8 cellular contexts compared by ENCODE assay signal in genomic region chr5:157761690-157762611, GRCh38. TPM values are rescaled to one million over a fixed set of nuclear protein-coding genes. Genes with fewer than 3 reads are reported as not detected.
DNase-seq lines count a peak whose midpoint lies in the region; ATAC-seq lines count a peak whose summit lies in the region.

No MANE protein-coding gene starts in this region.

- DNase-seq in COLO829 (ENCODE audit: low spot score) (peak; percentile 49), NCI-H345 treated with DMSO at 0.1 percent for 48 hours (lab: John Stamatoyannopoulos, UW; ENCODE audit: unreplicated experiment) (peak; percentile 78), left cardiac atrium (no peak), pulmonary artery endothelial cell (ENCODE audit: low read depth, low spot score) (peak; percentile 39)
- DNase-seq in activated CD8-positive, alpha-beta T cell treated with anti-CD3 and anti-CD28 coated beads, Interleukin-2, amount 10 ng/mL, durations not matched to agents 7 days and 5 days = peak; percentile 53

- intact Hi-C loops in left cardiac atrium (cut with DNase I) = loop anchor here in 1 of 2 donors (5.0 kb wide), 1 partner anchor 1370 kb away; no protein-coding TSS in a partner anchor

- CTCF ChIA-PET in activated CD8-positive, alpha-beta T cell treated with anti-CD3 and anti-CD28 coated beads, Interleukin-2, amount 10 ng/mL, durations not matched to agents 7 days and 5 days (lab: Charles Lee) = interaction anchor here (0.7 to 8.7 kb wide), 19 partner anchors 8 to 313 kb away, joined by 3 to 41 read pairs (median 5); partner anchors contain the start of gene LSM11

- H3K27ac Mint-ChIP-seq in activated CD8-positive, alpha-beta T cell treated with anti-CD3 and anti-CD28 coated beads, Interleukin-2, amount 10 ng/mL, durations not matched to agents 7 days and 5 days = no peak overlapping the region

- POLR2A ChIA-PET in activated CD8-positive, alpha-beta T cell treated with anti-CD3 and anti-CD28 coated beads, Interleukin-2, amount 10 ng/mL, durations not matched to agents 7 days and 5 days (lab: Charles Lee) = no interaction called here

- no peaks in the 10 kb centered on the region for H3K27me3 Mint-ChIP-seq in activated CD8-positive, alpha-beta T cell treated with anti-CD3 and anti-CD28 coated beads, Interleukin-2, amount 10 ng/mL, durations not matched to agents 7 days and 5 days (ENCODE audit: low read depth)

- H3K36me3 Mint-ChIP-seq in activated CD8-positive, alpha-beta T cell treated with anti-CD3 and anti-CD28 coated beads, Interleukin-2, amount 10 ng/mL, durations not matched to agents 7 days and 5 days (ENCODE audit: low read depth) = no peaks in the 10 kb centered on the region

- H3K9me3 Mint-ChIP-seq in activated CD8-positive, alpha-beta T cell treated with anti-CD3 and anti-CD28 coated beads, Interleukin-2, amount 10 ng/mL, durations not matched to agents 7 days and 5 days (ENCODE audit: insufficient read depth) = no peaks in the 10 kb centered on the region

- H3K4me1 Mint-ChIP-seq in activated CD8-positive, alpha-beta T cell treated with anti-CD3 and anti-CD28 coated beads, Interleukin-2, amount 10 ng/mL, durations not matched to agents 7 days and 5 days (ENCODE audit: low read depth) = no peaks in the 10 kb centered on the region

- ATAC-seq in GM18520 (IDR thresholded peaks at IDR 0.05; ENCODE audit: unreplicated experiment) (peak; percentile 62), HG03103 (IDR thresholded peaks at IDR 0.05; ENCODE audit: low read depth, unreplicated experiment) (peak; percentile 79), left cardiac atrium (peak; percentile 78 to 86), HG02970 (IDR thresholded peaks at IDR 0.05; ENCODE audit: low FRiP score, unreplicated experiment) (no peak)
- ATAC-seq in activated CD8-positive, alpha-beta T cell treated with anti-CD3 and anti-CD28 coated beads, Interleukin-2, amount 10 ng/mL, durations not matched to agents 7 days and 5 days = peak; percentile 90

- no peak overlapping the region for H3K4me3 Mint-ChIP-seq in activated CD8-positive, alpha-beta T cell treated with anti-CD3 and anti-CD28 coated beads, Interleukin-2, amount 10 ng/mL, durations not matched to agents 7 days and 5 days

RNA-seq across cellular contexts. Expression of gene LSM11, which starts 18.4 kb away (rescaled TPM):
- 1 to 10 TPM; 5.7 to 5.8 TPM for total RNA-seq in activated CD8-positive, alpha-beta T cell treated with anti-CD3 and anti-CD28 coated beads, Interleukin-2, amount 10 ng/mL, durations not matched to agents 7 days and 5 days
- 1 to 10 TPM; 2.2 to 2.8 TPM for total RNA-seq in left cardiac atrium
- 9.9 and 12.1 TPM in 2 replicates for total RNA-seq in pulmonary artery endothelial cell

RNA-seq across cellular contexts. Expression of gene THG1L, which starts 30.7 kb away (rescaled TPM):
- total RNA-seq in activated CD8-positive, alpha-beta T cell treated with anti-CD3 and anti-CD28 coated beads, Interleukin-2, amount 10 ng/mL, durations not matched to agents 7 days and 5 days = 10 to 100 TPM; 12.4 to 13.4 TPM
- 1 to 10 TPM; 5.6 to 5.9 TPM for total RNA-seq in left cardiac atrium
- 11.1 and 15.4 TPM in 2 replicates for total RNA-seq in pulmonary artery endothelial cell
